In the genomic region with DNA sequence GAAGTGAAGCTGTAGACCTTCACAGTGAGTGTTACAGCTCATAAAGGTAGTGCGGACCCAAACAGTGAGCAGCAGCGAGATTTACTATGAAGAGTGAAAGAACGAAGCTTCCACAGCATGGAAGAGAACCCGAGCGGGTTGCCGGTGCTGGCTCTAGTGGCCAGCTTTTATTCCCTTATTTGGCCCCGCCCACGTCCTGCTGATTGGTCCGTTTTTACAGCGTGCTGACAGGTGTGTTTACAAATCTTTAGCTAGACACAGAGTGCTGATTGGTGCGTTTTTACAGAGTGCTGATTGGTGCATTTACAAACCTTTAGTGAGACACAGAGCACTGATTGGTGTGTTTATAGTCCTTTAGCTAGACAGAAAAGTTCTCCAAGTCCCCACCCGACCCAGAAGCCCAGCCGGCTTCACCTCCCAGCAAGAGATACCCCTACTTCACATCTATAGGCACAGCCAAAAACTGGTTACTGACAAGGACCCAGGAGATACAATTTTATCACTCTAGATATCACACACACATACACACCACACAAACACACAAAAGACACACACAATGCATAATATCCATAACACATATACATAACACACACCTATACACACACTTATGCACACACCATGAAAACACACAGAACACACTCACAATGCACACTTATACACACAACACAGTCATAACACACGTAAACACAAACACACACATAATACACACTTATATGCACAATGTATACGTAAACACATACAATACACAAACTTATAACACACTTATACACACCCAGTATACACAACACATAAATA, we compare ENCODE assay signal across 1 cellular context.
TF ChIP-seq lines count a peak whose summit lies in the region.

No MANE protein-coding gene starts in this region.

TF ChIP-seq in HCT116, 20 proteins besides CTCF, POLR2A, EP300 and RAD21 (continued from another document):
- TF ChIP-seq EZH2phosphoT487 (IDR thresholded peaks at IDR 0.05; ENCODE audit: borderline replicate concordance) (no peak), TCF7L2 (IDR thresholded peaks at IDR 0.05; ENCODE audit: borderline replicate concordance, extremely low read depth, insufficient read depth, insufficient read length) (no peak), SP1 (IDR thresholded peaks at IDR 0.05; ENCODE audit: low read depth) (no peak), CEBPB (IDR thresholded peaks at IDR 0.05; ENCODE audit: low read depth) (no peak), SRF (IDR thresholded peaks at IDR 0.05; ENCODE audit: low read depth) (no peak)
- TF ChIP-seq, protein P1, sequence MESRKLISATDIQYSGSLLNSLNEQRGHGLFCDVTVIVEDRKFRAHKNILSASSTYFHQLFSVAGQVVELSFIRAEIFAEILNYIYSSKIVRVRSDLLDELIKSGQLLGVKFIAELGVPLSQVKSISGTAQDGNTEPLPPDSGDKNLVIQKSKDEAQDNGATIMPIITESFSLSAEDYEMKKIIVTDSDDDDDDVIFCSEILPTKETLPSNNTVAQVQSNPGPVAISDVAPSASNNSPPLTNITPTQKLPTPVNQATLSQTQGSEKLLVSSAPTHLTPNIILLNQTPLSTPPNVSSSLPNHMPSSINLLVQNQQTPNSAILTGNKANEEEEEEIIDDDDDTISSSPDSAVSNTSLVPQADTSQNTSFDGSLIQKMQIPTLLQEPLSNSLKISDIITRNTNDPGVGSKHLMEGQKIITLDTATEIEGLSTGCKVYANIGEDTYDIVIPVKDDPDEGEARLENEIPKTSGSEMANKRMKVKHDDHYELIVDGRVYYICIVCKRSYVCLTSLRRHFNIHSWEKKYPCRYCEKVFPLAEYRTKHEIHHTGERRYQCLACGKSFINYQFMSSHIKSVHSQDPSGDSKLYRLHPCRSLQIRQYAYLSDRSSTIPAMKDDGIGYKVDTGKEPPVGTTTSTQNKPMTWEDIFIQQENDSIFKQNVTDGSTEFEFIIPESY (IDR thresholded peaks at IDR 0.05; ENCODE audit: extremely low read depth, insufficient replicate concordance, low read length): no peak
